ENCODE assay signal across 22 cellular contexts in the genomic region with DNA sequence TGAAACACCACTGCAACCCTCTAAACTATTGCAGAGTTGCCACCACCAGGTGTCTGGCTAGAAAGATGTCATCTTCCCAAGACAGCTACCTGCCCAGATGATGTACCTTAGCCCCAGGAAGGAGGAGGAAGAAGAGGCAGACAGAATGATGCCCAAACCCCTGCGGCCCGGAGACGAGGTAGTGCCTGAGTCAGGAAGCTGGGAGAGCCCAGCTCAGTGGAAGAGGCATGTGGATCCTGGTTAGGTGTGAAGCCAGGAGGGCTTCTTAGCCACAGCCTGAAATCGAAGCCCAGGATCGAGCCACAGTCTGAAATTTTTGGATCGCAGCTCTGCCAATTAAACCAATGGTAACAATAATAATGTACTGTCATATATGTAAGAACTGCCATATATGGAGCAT. TPM values are rescaled to one million over a fixed set of nuclear protein-coding genes. Genes with fewer than 3 reads are reported as not detected.
DNase-seq lines count a peak whose midpoint lies in the region; ATAC-seq and TF ChIP-seq lines count a peak whose summit lies in the region.
"Had no signal": no experiment of that assay in that cellular context is flagged by ENCODE, and none has a peak within 500 bp of the region (broad histone marks: within the 10 kb centered on the region; RNA-seq: fewer than 3 reads in every experiment).

No MANE protein-coding gene starts in this region.

- no TSS peak for BruUV-seq in Panc1 (replicated peaks; lab: Mats Ljungman, UMichigan)

- ATAC-seq in Panc1 = no peak

- H3K4me3 ChIP-seq in Panc1 (ENCODE audit: low read depth in 2 of 2, low read length in 2 of 2) = no peak overlapping the region
- no peak overlapping the region for H3K4me3 ChIP-seq in spleen
- H3K4me3 ChIP-seq: testis had no signal

- no peak for TF ChIP-seq CTCF in Panc1 (IDR thresholded peaks at IDR 0.05)
- TF ChIP-seq CTCF in glutamatergic neuron (IDR thresholded peaks at IDR 0.05; ENCODE audit: partially characterized antibody, unreplicated experiment) = no peak
- TF ChIP-seq CTCF in spleen (IDR thresholded peaks at IDR 0.05 in 8 of 11, conservative IDR thresholded peaks at IDR 0.05 in 3 of 11) = no peak

- in situ Hi-C loops in Panc1 (cut with HindIII; ENCODE audit: low pct_unique_long_range_greater_than_20kb, low sequenced_read_pairs) = no loop called here

- H3K27me3 Mint-ChIP-seq in glutamatergic neuron (ENCODE audit: unreplicated experiment) = peaks cover 8% of the 10 kb centered on the region

- H3K36me3 ChIP-seq in Panc1 (ENCODE audit: control insufficient read depth, insufficient read depth, low read length) = no peaks in the 10 kb centered on the region
- H3K36me3 ChIP-seq in spleen = no peaks in the 10 kb centered on the region
- H3K36me3 ChIP-seq: neutrophil, WERI-Rb-1 had no signal

- 73 to 98% (median 86%) methylated on average over 6 of the region's 6 CpGs for WGBS in spleen, 5 donors

- H3K27me3 ChIP-seq in Panc1 (ENCODE audit: control insufficient read depth, insufficient read depth, low read length) = no peaks in the 10 kb centered on the region
- H3K27me3 ChIP-seq in spleen (replicated peaks in 1 of 7) = peaks cover 0 to 52% (median 3%) of the 10 kb centered on the region in 7 donors
- H3K27me3 ChIP-seq: testis had no signal

- H3K36me3 Mint-ChIP-seq in glutamatergic neuron (ENCODE audit: unreplicated experiment) = no peaks in the 10 kb centered on the region
- H3K36me3 Mint-ChIP-seq: CD4-positive, CD25-positive, alpha-beta regulatory T cell; stimulated activated naive B cell treated with anti-CD40 and anti-IgM and Interleukin-4, amounts not matched to agents 10 μg/mL and 1 μg/mL and 100 μg/mL, for 72 hours had no signal

- CTCF ChIA-PET in HEK293T (lab: Yijun Ruan, JAX) (no interaction called here), Panc1 (lab: Charles Lee) (no interaction called here)

- H3K9me3 ChIP-seq in Panc1 (ENCODE audit: control insufficient read depth, insufficient read depth, low read depth, low read length) (no peaks in the 10 kb centered on the region), spleen (no peaks in the 10 kb centered on the region)
- H3K9me3 ChIP-seq: neutrophil, testis had no signal

- POLR2A ChIA-PET in HEK293T (lab: Yijun Ruan, JAX) (interaction anchor here (1.8 kb wide), 1 partner anchor 18 kb away, joined by 18 read pairs; a partner anchor contains a TSS), Panc1 (lab: Charles Lee) (no interaction called here)

- no peak overlapping the region for H3K27ac Mint-ChIP-seq in glutamatergic neuron (ENCODE audit: unreplicated experiment)
- H3K27ac Mint-ChIP-seq: activated CD4-positive, alpha-beta T cell treated with anti-CD3 and anti-CD28 coated beads, Interleukin-2, amount 10 ng/mL, durations not matched to agents 7 days and 5 days; activated naive CD4-positive, alpha-beta T cell treated with anti-CD3 and anti-CD28 coated beads for 36 hours; CD4-positive, CD25-positive, alpha-beta regulatory T cell had no signal

- TF ChIP-seq POLR2A in spleen (IDR thresholded peaks at IDR 0.05) = no peak

- peaks cover 68% of the 10 kb centered on the region for H3K4me1 ChIP-seq in Panc1 (ENCODE audit: control insufficient read depth, insufficient read depth, low read length)
- H3K4me1 ChIP-seq in spleen = peaks cover 16 to 62% (median 32%) of the 10 kb centered on the region in 6 donors

- H3K27ac ChIP-seq in Panc1 (ENCODE audit: low read length) (peak overlapping the region; percentile 98), spleen (peak overlapping the region in 5 of 8 donors; percentile 27 to 69 (median 50))
- H3K27ac ChIP-seq: neutrophil, WERI-Rb-1 had no signal

- H3K4me1 Mint-ChIP-seq in glutamatergic neuron (ENCODE audit: low read depth, unreplicated experiment) = peaks cover 55% of the 10 kb centered on the region

- DNase-seq in HEK293T (ENCODE audit: extremely low spot score) = no peak
- DNase-seq in Panc1 (ENCODE audit: low read depth, low spot score) = no peak
- no peak for DNase-seq in glutamatergic neuron
- DNase-seq in spleen = no peak
- no peak for DNase-seq in activated CD4-positive, CD25-positive, alpha-beta regulatory T cell (lab: John Stamatoyannopoulos, UW)
- DNase-seq in COLO829 (ENCODE audit: low spot score) = no peak
- DNase-seq in DMS114 treated with DMSO at 0.1 percent for 48 hours (lab: John Stamatoyannopoulos, UW; ENCODE audit: unreplicated experiment) = no peak
- DNase-seq: activated CD4-positive, alpha-beta T cell treated with anti-CD3 and anti-CD28 coated beads, Interleukin-2, amount 10 ng/mL, durations not matched to agents 7 days and 5 days; activated naive CD4-positive, alpha-beta T cell treated with anti-CD3 and anti-CD28 coated beads for 36 hours; activated T-cell treated with anti-CD3 and anti-CD28 coated beads, Interleukin-2, amount 50 U/mL, for 48 hours; CD4-positive, CD25-positive, alpha-beta regulatory T cell; DMS53; GDM1; GOT3; Karpas-422; kidney glomerular epithelial cell; NCI-H1694 treated with DMSO at 0.1 percent for 48 hours; stimulated activated CD4-positive, alpha-beta T cell treated with anti-CD3 and anti-CD28 coated beads, Interleukin-4, amount 100 ng/mL, for 1 hour; stimulated activated naive B cell treated with anti-CD40 and anti-IgM and Interleukin-4, amounts not matched to agents 10 μg/mL and 1 μg/mL and 100 μg/mL, for 72 hours; testis; WERI-Rb-1 had no signal

- peaks cover 15% of the 10 kb centered on the region for H3K9me3 Mint-ChIP-seq in glutamatergic neuron (ENCODE audit: unreplicated experiment)
- H3K9me3 Mint-ChIP-seq: activated CD4-positive, alpha-beta T cell treated with anti-CD3 and anti-CD28 coated beads, Interleukin-2, amount 10 ng/mL, durations not matched to agents 7 days and 5 days; activated naive CD4-positive, alpha-beta T cell treated with anti-CD3 and anti-CD28 coated beads for 36 hours; stimulated activated naive B cell treated with anti-CD40 and anti-IgM and Interleukin-4, amounts not matched to agents 10 μg/mL and 1 μg/mL and 100 μg/mL, for 72 hours had no signal

- intact Hi-C loops in Panc1 (cut with micrococcal nuclease; ENCODE audit: unreplicated experiment) (no loop called here), spleen (cut with DNase I; ENCODE audit: low total_unique reads) (no loop called here)

- peak overlapping the region; percentile 18 for H3K4me3 Mint-ChIP-seq in glutamatergic neuron (ENCODE audit: unreplicated experiment)
- H3K4me3 Mint-ChIP-seq: activated CD4-positive, alpha-beta T cell treated with anti-CD3 and anti-CD28 coated beads, Interleukin-2, amount 10 ng/mL, durations not matched to agents 7 days and 5 days; activated naive CD4-positive, alpha-beta T cell treated with anti-CD3 and anti-CD28 coated beads for 36 hours; CD4-positive, CD25-positive, alpha-beta regulatory T cell; stimulated activated naive B cell treated with anti-CD40 and anti-IgM and Interleukin-4, amounts not matched to agents 10 μg/mL and 1 μg/mL and 100 μg/mL, for 72 hours had no signal

TF ChIP-seq in HEK293T, 16 proteins besides CTCF, POLR2A, EP300 and RAD21:
- TF ChIP-seq L3MBTL2 (conservative IDR thresholded peaks at IDR 0.05) (peak; percentile 75), NFRKB (IDR thresholded peaks at IDR 0.05) (no peak)

RNA-seq across cellular contexts. Expression of a gene that starts 19.1 kb away (rescaled TPM):
- total RNA-seq in Panc1 (2021; ENCODE audit: unreplicated experiment) (86.7 TPM), glutamatergic neuron (ENCODE audit: unreplicated experiment) (3.4 TPM), spleen (100 to 1,000 TPM in 2 of 7 donors, 10 to 100 TPM in 5; 50.4 to 121 (median 73.6) TPM)
- polyA plus RNA-seq in Panc1 (2012; ENCODE audit: insufficient read length) = 142 TPM
- polyA plus RNA-seq in spleen = 10 to 100 TPM; 17.7 to 26.4 (median 22.6) TPM
- total RNA-seq: CD4-positive, CD25-positive, alpha-beta regulatory T cell had no signal

Comparison
In these comparisons a context has a peak if more than half of its experiments do, and no peak if none do; other contexts are left out.
1. RNA of a gene that starts 19.1 kb away (total RNA-seq): 86.7 TPM in Panc1 (single experiment) and 50.4 to 121 TPM in spleen; 3.4 TPM in glutamatergic neuron (single experiment); every median in the first group is over 10 times any median in the second.